ENCODE assay signal across 11 cellular contexts in genomic region chr14:91230363-91231035, GRCh38. TPM values are rescaled to one million over a fixed set of nuclear protein-coding genes. Genes with fewer than 3 reads are reported as not detected.
DNase-seq lines count a peak whose midpoint lies in the region; ATAC-seq and TF ChIP-seq lines count a peak whose summit lies in the region.
"Had no signal": no experiment of that assay in that cellular context is flagged by ENCODE, and none has a peak within 500 bp of the region (broad histone marks: within the 10 kb centered on the region; RNA-seq: fewer than 3 reads in every experiment).

No MANE protein-coding gene starts in this region.

- H3K27ac ChIP-seq in Panc1 (ENCODE audit: low read length) (no peak overlapping the region), trophoblast cell (ENCODE audit: low read depth, low read length) (no peak overlapping the region), tibial nerve (no peak overlapping the region)

- no peak for DNase-seq in activated CD4-positive, alpha-beta T cell treated with anti-CD3 and anti-CD28 coated beads, Interleukin-2, amount 10 ng/mL, durations not matched to agents 7 days and 5 days
- no peak for DNase-seq in activated CD4-positive, alpha-beta T cell treated with anti-CD3 and anti-CD28 coated beads, Interleukin-2, amount 50 U/mL, for 48 hours
- DNase-seq in Panc1 (ENCODE audit: low read depth, low spot score) (no peak), cerebellar cortex (ENCODE audit: low spot score) (peak; percentile 76), trophoblast cell (no peak), iPS-NIHi11 (ENCODE audit: low spot score) (no peak), tibial nerve (ENCODE audit: low spot score in 2 of 2) (no peak)
- DNase-seq: NCI-H69 had no signal

- POLR2A ChIA-PET in activated CD4-positive, alpha-beta T cell treated with anti-CD3 and anti-CD28 coated beads, Interleukin-2, amount 10 ng/mL, durations not matched to agents 7 days and 5 days (lab: Charles Lee): interaction anchor here (4.3 kb wide), 1 partner anchor 13 kb away, joined by 66 read pairs; the partner anchor contains the start of gene GPR68
- POLR2A ChIA-PET in Panc1 (lab: Charles Lee): no interaction called here

- TF ChIP-seq CTCF in Panc1 (IDR thresholded peaks at IDR 0.05) (no peak), tibial nerve (IDR thresholded peaks at IDR 0.05) (no peak)

- H3K27me3 ChIP-seq in Panc1 (ENCODE audit: control insufficient read depth, insufficient read depth, low read length) (no peaks in the 10 kb centered on the region), trophoblast cell (ENCODE audit: insufficient read depth, low read length) (no peaks in the 10 kb centered on the region), tibial nerve (no peaks in the 10 kb centered on the region)

- peaks cover 80% of the 10 kb centered on the region for H3K36me3 Mint-ChIP-seq in activated CD4-positive, alpha-beta T cell treated with anti-CD3 and anti-CD28 coated beads, Interleukin-2, amount 10 ng/mL, durations not matched to agents 7 days and 5 days (ENCODE audit: low read depth)
- H3K36me3 Mint-ChIP-seq in stimulated activated memory B cell treated with anti-CD40 and anti-IgM and Interleukin-4, amounts not matched to agents 10 μg/mL and 1 μg/mL and 100 μg/mL, for 72 hours: peaks cover 14% of the 10 kb centered on the region

- peaks cover 16% of the 10 kb centered on the region for H3K9me3 Mint-ChIP-seq in activated CD4-positive, alpha-beta T cell treated with anti-CD3 and anti-CD28 coated beads, Interleukin-2, amount 10 ng/mL, durations not matched to agents 7 days and 5 days
- no peaks in the 10 kb centered on the region for H3K9me3 Mint-ChIP-seq in stimulated activated memory B cell treated with anti-CD40 and anti-IgM and Interleukin-4, amounts not matched to agents 10 μg/mL and 1 μg/mL and 100 μg/mL, for 72 hours

- WGBS in trophoblast cell (ENCODE audit: extremely low coverage, insufficient coverage, insufficient read length): no CpG with 5 or more reads among the region's 4 CpGs
- 89 to 90% methylated on average over 4 of the region's 4 CpGs for WGBS in tibial nerve, 2 donors

- H3K27ac Mint-ChIP-seq in activated CD4-positive, alpha-beta T cell treated with anti-CD3 and anti-CD28 coated beads, Interleukin-2, amount 10 ng/mL, durations not matched to agents 7 days and 5 days: peak overlapping the region; percentile 99
- peak overlapping the region; percentile 87 for H3K27ac Mint-ChIP-seq in stimulated activated memory B cell treated with anti-CD40 and anti-IgM and Interleukin-4, amounts not matched to agents 10 μg/mL and 1 μg/mL and 100 μg/mL, for 72 hours
- H3K27ac Mint-ChIP-seq: progenitor cell of endocrine pancreas had no signal

- no peaks in the 10 kb centered on the region for H3K9me3 ChIP-seq in Panc1 (ENCODE audit: control insufficient read depth, insufficient read depth, low read depth, low read length)
- peaks cover 8% of the 10 kb centered on the region for H3K9me3 ChIP-seq in trophoblast cell (ENCODE audit: insufficient read depth, low read depth, low read length)
- peaks cover 0 to 47% (median 2%) of the 10 kb centered on the region in 4 donors for H3K9me3 ChIP-seq in tibial nerve

- CTCF ChIA-PET in activated CD4-positive, alpha-beta T cell treated with anti-CD3 and anti-CD28 coated beads, Interleukin-2, amount 10 ng/mL, durations not matched to agents 7 days and 5 days (lab: Charles Lee): interaction anchor here (1.2 to 5.5 kb wide), 2 partner anchors 14 to 15 kb away, joined by 4 to 70 read pairs; partner anchors contain the start of gene GPR68
- CTCF ChIA-PET in Panc1 (lab: Charles Lee): no interaction called here

- no peak for TF ChIP-seq POLR2A in tibial nerve (IDR thresholded peaks at IDR 0.05)

- H3K4me2 ChIP-seq in trophoblast cell (ENCODE audit: low read length): no peak overlapping the region

- peaks cover 85% of the 10 kb centered on the region for H3K4me1 Mint-ChIP-seq in activated CD4-positive, alpha-beta T cell treated with anti-CD3 and anti-CD28 coated beads, Interleukin-2, amount 10 ng/mL, durations not matched to agents 7 days and 5 days
- H3K4me1 Mint-ChIP-seq in stimulated activated memory B cell treated with anti-CD40 and anti-IgM and Interleukin-4, amounts not matched to agents 10 μg/mL and 1 μg/mL and 100 μg/mL, for 72 hours: peaks cover 61% of the 10 kb centered on the region

- no peak overlapping the region for H2BK120ac ChIP-seq in trophoblast cell (ENCODE audit: insufficient read depth, low read length, poor library complexity)

- H3K9ac ChIP-seq in trophoblast cell (ENCODE audit: low read length): no peak overlapping the region

- H3K23ac ChIP-seq in trophoblast cell (ENCODE audit: low read length): no peak overlapping the region

- H4K12ac ChIP-seq in trophoblast cell (ENCODE audit: low read depth, low read length): no peak overlapping the region

- no peak for TF ChIP-seq EP300 in tibial nerve (IDR thresholded peaks at IDR 0.05)

- H3K27me3 Mint-ChIP-seq in activated CD4-positive, alpha-beta T cell treated with anti-CD3 and anti-CD28 coated beads, Interleukin-2, amount 10 ng/mL, durations not matched to agents 7 days and 5 days: no peaks in the 10 kb centered on the region
- H3K27me3 Mint-ChIP-seq in stimulated activated memory B cell treated with anti-CD40 and anti-IgM and Interleukin-4, amounts not matched to agents 10 μg/mL and 1 μg/mL and 100 μg/mL, for 72 hours: no peaks in the 10 kb centered on the region
- H3K27me3 Mint-ChIP-seq: progenitor cell of endocrine pancreas had no signal

- H4K91ac ChIP-seq in trophoblast cell (ENCODE audit: low read depth, low read length): no peak overlapping the region

- H3K14ac ChIP-seq in trophoblast cell (ENCODE audit: low read length): no peak overlapping the region

- in situ Hi-C loops in Panc1 (cut with HindIII; ENCODE audit: low pct_unique_long_range_greater_than_20kb, low sequenced_read_pairs): no loop called here

- no peak overlapping the region for H2AFZ ChIP-seq in trophoblast cell (ENCODE audit: insufficient read depth, low read length, poor library complexity)

- intact Hi-C loops in Panc1 (cut with micrococcal nuclease; ENCODE audit: unreplicated experiment): no loop called here

- no peaks in the 10 kb centered on the region for H3K4me1 ChIP-seq in Panc1 (ENCODE audit: control insufficient read depth, insufficient read depth, low read length)
- H3K4me1 ChIP-seq in trophoblast cell (ENCODE audit: control insufficient read depth in 1 of 2, insufficient read depth in 2 of 2, low read length in 2 of 2): no peaks in the 10 kb centered on the region
- peaks cover 0 to 9% (median 0%) of the 10 kb centered on the region in 4 donors for H3K4me1 ChIP-seq in tibial nerve

- ATAC-seq in Panc1: peak; percentile 76; the same call in 1 of the 2 replicates
- no peak for ATAC-seq in stimulated activated memory B cell treated with anti-CD40 and anti-IgM and Interleukin-4, amounts not matched to agents 10 μg/mL and 1 μg/mL and 100 μg/mL, for 72 hours

- H3K79me2 ChIP-seq in trophoblast cell (ENCODE audit: control insufficient read depth, insufficient read depth, low read length, poor library complexity): no peaks in the 10 kb centered on the region

- no peak overlapping the region for H2AK5ac ChIP-seq in trophoblast cell (ENCODE audit: low read length)

- no peak overlapping the region for H2BK12ac ChIP-seq in trophoblast cell (ENCODE audit: low read length)

- no peak overlapping the region for H2BK5ac ChIP-seq in trophoblast cell (ENCODE audit: low read depth, low read length, poor library complexity)

- no peak overlapping the region for H4K8ac ChIP-seq in trophoblast cell (ENCODE audit: low read depth, low read length)

- H3K79me1 ChIP-seq in trophoblast cell (ENCODE audit: low read length): no peaks in the 10 kb centered on the region

- H3K18ac ChIP-seq in trophoblast cell (ENCODE audit: low read length): no peak overlapping the region

- peak overlapping the region; percentile 80 for H3K4me3 Mint-ChIP-seq in activated CD4-positive, alpha-beta T cell treated with anti-CD3 and anti-CD28 coated beads, Interleukin-2, amount 10 ng/mL, durations not matched to agents 7 days and 5 days
- no peak overlapping the region for H3K4me3 Mint-ChIP-seq in stimulated activated memory B cell treated with anti-CD40 and anti-IgM and Interleukin-4, amounts not matched to agents 10 μg/mL and 1 μg/mL and 100 μg/mL, for 72 hours

- no peak overlapping the region for H3K4ac ChIP-seq in trophoblast cell (ENCODE audit: low read depth, low read length)

- H3K36me3 ChIP-seq in Panc1 (ENCODE audit: control insufficient read depth, insufficient read depth, low read length) (no peaks in the 10 kb centered on the region), trophoblast cell (ENCODE audit: control insufficient read depth in 1 of 2, insufficient read depth in 2 of 2, low read length in 2 of 2) (no peaks in the 10 kb centered on the region), tibial nerve (peaks cover 0 to 55% (median 0%) of the 10 kb centered on the region in 3 donors)

- peak overlapping the region in 1 of 2 experiments; percentile 26; a peak in 1 of 4 replicates for H3K4me3 ChIP-seq in Panc1 (ENCODE audit: low read depth in 2 of 2, low read length in 2 of 2)
- H3K4me3 ChIP-seq in trophoblast cell (ENCODE audit: low read depth, low read length): no peak overlapping the region
- no peak overlapping the region for H3K4me3 ChIP-seq in tibial nerve
- H3K4me3 ChIP-seq: coronary artery had no signal

- BruUV-seq in Panc1 (replicated peaks; lab: Mats Ljungman, UMichigan): no TSS peak

RNA-seq across cellular contexts. Expression of gene GPR68, which starts 14.0 kb away (rescaled TPM):
- 10 to 100 TPM; 32.7 to 33.0 TPM for total RNA-seq in activated CD4-positive, alpha-beta T cell treated with anti-CD3 and anti-CD28 coated beads, Interleukin-2, amount 10 ng/mL, durations not matched to agents 7 days and 5 days
- 0.28 TPM for total RNA-seq in Panc1 (2021; ENCODE audit: unreplicated experiment)
- 0.38 TPM for polyA plus RNA-seq in Panc1 (2012; ENCODE audit: insufficient read length)
- 1.4 TPM in 2 replicates for polyA plus RNA-seq in trophoblast cell (2013)
- total RNA-seq in tibial nerve: 1 to 10 TPM in 1 of 4 donors, under 1 TPM in 3; 0.21 to 4.1 (median 0.52) TPM

Comparison
In these comparisons a context has a peak if more than half of its experiments do, and no peak if none do; other contexts are left out.
1. RNA of gene GPR68, which starts 14.0 kb away (total RNA-seq): 32.7 to 33.0 TPM in activated CD4-positive, alpha-beta T cell treated with anti-CD3 and anti-CD28 coated beads, Interleukin-2, amount 10 ng/mL, durations not matched to agents 7 days and 5 days; 0.21 to 4.1 TPM in tibial nerve and 0.28 TPM in Panc1 (single experiment); every median in the first group is over 4 times any median in the second.